ENCODE assay signal across 11 cellular contexts in the genomic region with DNA sequence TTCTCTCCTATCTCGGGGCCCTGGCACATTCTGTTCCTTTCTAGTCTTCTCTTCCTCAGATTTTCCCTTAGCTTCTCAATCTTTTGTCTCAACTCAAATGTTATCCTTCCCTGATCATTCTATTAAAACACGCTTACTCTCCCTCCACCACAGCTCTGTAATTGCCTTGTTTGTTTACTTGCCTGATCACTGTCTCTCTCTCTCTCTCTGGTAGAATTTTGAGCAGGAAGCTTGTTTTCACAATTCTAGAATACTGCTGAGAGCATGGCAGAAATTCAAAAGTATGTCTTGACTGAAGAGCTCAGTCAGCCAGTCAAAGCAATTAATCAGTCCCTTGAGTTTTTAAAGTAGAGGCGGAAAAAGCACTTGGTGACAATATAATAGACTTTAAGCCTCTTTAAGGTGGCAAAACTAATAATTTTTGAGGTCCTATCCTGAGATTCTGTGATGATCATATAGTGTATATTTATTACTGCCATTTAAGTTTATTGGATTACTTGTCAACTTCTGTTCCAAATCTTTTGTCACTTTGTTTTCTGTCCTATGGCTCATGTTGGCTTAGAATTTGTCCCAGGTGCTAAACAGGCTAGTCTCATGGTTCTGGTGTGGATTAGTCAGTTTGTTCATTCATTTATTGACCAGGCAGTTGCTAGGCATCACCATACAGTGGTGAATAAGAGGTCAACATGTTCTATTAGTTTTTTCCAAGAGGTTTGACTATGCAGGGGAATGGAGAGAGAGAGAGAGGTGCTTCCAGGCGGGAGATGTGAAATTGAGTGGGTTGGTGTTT. TPM values are rescaled to one million over a fixed set of nuclear protein-coding genes. Genes with fewer than 3 reads are reported as not detected.
DNase-seq lines count a peak whose midpoint lies in the region; ATAC-seq, FAIRE-seq and TF ChIP-seq lines count a peak whose summit lies in the region.
"Had no signal": no experiment of that assay in that cellular context is flagged by ENCODE, and none has a peak within 500 bp of the region (broad histone marks: within the 10 kb centered on the region; RNA-seq: fewer than 3 reads in every experiment).

No MANE protein-coding gene starts in this region.

- no peak for ATAC-seq in HG03108 (IDR thresholded peaks at IDR 0.05; ENCODE audit: unreplicated experiment)
- no peak for ATAC-seq in Right ventricle myocardium inferior
- no peak for ATAC-seq in HG03469 (IDR thresholded peaks at IDR 0.05; ENCODE audit: unreplicated experiment)

- FAIRE-seq in RCC 7860 (lab: Jason Lieb, UNC) = no peak

- peak overlapping the region; percentile 96 for H3K4me3 Mint-ChIP-seq in nephron progenitor cell

- H3K36me3 ChIP-seq in endocrine pancreas (ENCODE audit: control insufficient read depth, insufficient read depth, low read length) = no peaks in the 10 kb centered on the region

- peaks cover 9% of the 10 kb centered on the region for H3K27me3 Mint-ChIP-seq in nephron progenitor cell (ENCODE audit: low read depth, poor library complexity)

- no peaks in the 10 kb centered on the region for H3K9me3 Mint-ChIP-seq in nephron progenitor cell

- DNase-seq in EH (ENCODE audit: low read depth) (peak; percentile 18), RCC 7860 (ENCODE audit: low spot score) (peak; percentile 40), nephron progenitor cell (no peak), NCI-H2171 (lab: John Stamatoyannopoulos, UW) (no peak), Right ventricle myocardium inferior (ENCODE audit: missing footprints) (no peak)
- DNase-seq: right lobe of liver, substantia nigra had no signal

- H3K9ac ChIP-seq in endocrine pancreas (ENCODE audit: control insufficient read depth, insufficient read depth, low read length) = no peak overlapping the region

- peaks cover 29% of the 10 kb centered on the region for H3K36me3 Mint-ChIP-seq in nephron progenitor cell (ENCODE audit: low read depth)

- H3K9me3 ChIP-seq in endocrine pancreas (ENCODE audit: control insufficient read depth, low read length) = no peaks in the 10 kb centered on the region
- H3K9me3 ChIP-seq: HAP-1, right lobe of liver had no signal

- no peaks in the 10 kb centered on the region for H3K27me3 ChIP-seq in endocrine pancreas (ENCODE audit: control insufficient read depth, insufficient read depth, low read length)
- H3K27me3 ChIP-seq: right lobe of liver had no signal

- peak overlapping the region; percentile 4 for H3K27ac Mint-ChIP-seq in nephron progenitor cell

- TF ChIP-seq CTCF in nephron progenitor cell (IDR thresholded peaks at IDR 0.05) = no peak

- H3K4me1 Mint-ChIP-seq in nephron progenitor cell = peaks cover 24% of the 10 kb centered on the region

- intact Hi-C loops in Right ventricle myocardium inferior (cut with DNase I) = loop anchor here (5.0 kb wide), 1 partner anchor 237 kb away; no protein-coding TSS in a partner anchor

- peak overlapping the region; percentile 96 for H3K4me3 ChIP-seq in endocrine pancreas (ENCODE audit: control insufficient read depth, insufficient read depth, low read length)

- peaks cover 33% of the 10 kb centered on the region for H3K4me1 ChIP-seq in endocrine pancreas (ENCODE audit: control insufficient read depth, insufficient read depth, low read length)

RNA-seq across cellular contexts. Expression of a gene that starts 2.3 kb away (rescaled TPM):
- 86.3 TPM for total RNA-seq in Right ventricle myocardium inferior

RNA-seq across cellular contexts. Expression of a gene that starts 21.6 kb away (rescaled TPM):
- total RNA-seq in Right ventricle myocardium inferior = 0.16 TPM

Comparison
In these comparisons a context has a peak if more than half of its experiments do, and no peak if none do; other contexts are left out.
1. DNase-seq: peak in EH (single experiment) and RCC 7860 (single experiment); none in nephron progenitor cell (single experiment), NCI-H2171 (single experiment) and Right ventricle myocardium inferior (single experiment).